In genomic region chr13:26759907-26760834, GRCh38 we compare ENCODE assay signal across 1 cellular context.
TF ChIP-seq lines count a peak whose summit lies in the region.

Gene GPR12, minus strand, starts transcription at chr13:26760786. Its CDS starts 959 bp downstream, at chr13:26759827.

TF ChIP-seq in HEK293, 187 proteins besides CTCF, POLR2A, EP300 and RAD21 (continued from another document):
- no peak for TF ChIP-seq ZBTB49 (tag by site-specific recombination; IDR thresholded peaks at IDR 0.05; ENCODE audit: low read depth)
- TF ChIP-seq ZNF335 (tag by site-specific recombination; conservative IDR thresholded peaks at IDR 0.05): peak; percentile 37
- TF ChIP-seq GLIS1 (tag by site-specific recombination; IDR thresholded peaks at IDR 0.05): no peak
- no peak for TF ChIP-seq ZBTB44 (tag by site-specific recombination; IDR thresholded peaks at IDR 0.05)
- no peak for TF ChIP-seq ZNF341 (tag by site-specific recombination; IDR thresholded peaks at IDR 0.05; ENCODE audit: low read depth)
- TF ChIP-seq ELK4 (IDR thresholded peaks at IDR 0.05; ENCODE audit: borderline replicate concordance, low read depth, low read length): no peak
- peak; percentile 66 for TF ChIP-seq ZBTB20 (tag by site-specific recombination; IDR thresholded peaks at IDR 0.05)
- TF ChIP-seq ZNF645 (tag by site-specific recombination; IDR thresholded peaks at IDR 0.05): no peak
- peak; percentile 30; the same call in 1 of the 2 replicates for TF ChIP-seq PRDM10 (tag by site-specific recombination; IDR thresholded peaks at IDR 0.05)
- TF ChIP-seq ZNF121 (tag by site-specific recombination; IDR thresholded peaks at IDR 0.05): no peak
- no peak for TF ChIP-seq PBX3 (CRISPR knock-in tag; IDR thresholded peaks at IDR 0.05)
- no peak for TF ChIP-seq ZNF701 (tag by site-specific recombination; IDR thresholded peaks at IDR 0.05)
- no peak for TF ChIP-seq ZNF366 (tag by site-specific recombination; conservative IDR thresholded peaks at IDR 0.05)
- no peak for TF ChIP-seq ZNF747 (tag by site-specific recombination; IDR thresholded peaks at IDR 0.05)
- TF ChIP-seq ZNF16 (tag by site-specific recombination; IDR thresholded peaks at IDR 0.05; ENCODE audit: low read depth): no peak
- TF ChIP-seq ZNF776 (tag by site-specific recombination; IDR thresholded peaks at IDR 0.05; ENCODE audit: borderline replicate concordance): no peak
- no peak for TF ChIP-seq ZNF664 (tag by site-specific recombination; IDR thresholded peaks at IDR 0.05)
- no peak for TF ChIP-seq ZNF311 (tag by site-specific recombination; IDR thresholded peaks at IDR 0.05; ENCODE audit: borderline replicate concordance)
- TF ChIP-seq ZSCAN4 (tag by site-specific recombination; IDR thresholded peaks at IDR 0.05): no peak
